1 cellular context compared by ENCODE assay signal in the genomic region with DNA sequence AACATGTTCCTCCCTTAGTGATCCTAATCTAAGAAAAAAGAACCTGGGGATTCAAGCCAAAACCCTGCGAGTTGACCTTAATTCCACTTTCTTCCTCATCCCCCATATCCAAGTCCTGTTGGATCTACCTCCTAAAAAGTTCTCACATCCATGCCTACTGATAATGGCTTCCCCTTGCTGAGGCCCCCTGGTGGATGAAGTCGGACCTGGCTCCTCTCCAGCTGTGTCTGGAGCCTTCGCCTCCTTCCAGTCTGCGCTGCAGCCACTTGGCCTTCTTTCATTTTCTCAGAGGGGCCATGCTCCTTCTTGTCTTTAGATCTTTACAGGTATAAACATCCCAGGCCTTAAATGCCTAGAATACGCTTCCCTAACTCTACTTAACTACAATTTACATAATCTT.
A peak's percentile ranks its signal among the peaks of the same experiment; 100 is the strongest.
TF ChIP-seq lines count a peak whose summit lies in the region.

No MANE protein-coding gene starts in this region.

TF ChIP-seq in HepG2, 621 proteins besides CTCF, POLR2A, EP300 and RAD21 (continued from another document):
- TF ChIP-seq XRCC5 (optimal IDR thresholded peaks at IDR 0.05; ENCODE audit: low read length) (peak; percentile 26), STAG1 (CRISPR knock-in tag; IDR thresholded peaks at IDR 0.05) (peak; percentile 45), YY1 (IDR thresholded peaks at IDR 0.05; ENCODE audit: insufficient read depth, insufficient replicate concordance, low read depth, low read length) (peak; percentile 45), ZNF660 (CRISPR knock-in tag; IDR thresholded peaks at IDR 0.05; ENCODE audit: borderline replicate concordance, low read depth) (no peak)
